ENCODE assay signal across 10 cellular contexts in the genomic region with DNA sequence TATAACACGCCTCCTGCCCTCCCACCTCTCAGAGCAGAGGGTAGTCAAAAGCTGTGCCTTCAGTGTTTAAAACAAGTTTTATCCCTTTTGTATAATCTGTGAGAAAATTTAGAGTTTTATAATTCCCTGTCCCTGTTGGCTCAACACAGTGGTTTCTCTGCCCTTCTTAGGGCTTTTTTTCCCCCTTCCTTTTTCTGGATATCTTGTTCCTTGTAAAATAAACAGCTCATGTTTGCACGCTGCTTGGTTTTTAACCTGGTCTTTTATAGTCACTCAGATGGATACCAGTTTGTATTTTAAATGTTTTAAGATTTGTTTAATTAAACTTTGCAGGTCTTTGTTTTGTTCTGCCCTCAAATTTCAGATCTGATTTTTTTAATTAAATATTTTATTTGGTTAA.
"Had no signal": no experiment of that assay in that cellular context is flagged by ENCODE, and none has a peak within 500 bp of the region (broad histone marks: within the 10 kb centered on the region; RNA-seq: fewer than 3 reads in every experiment).

No MANE protein-coding gene starts in this region.

- DNase-seq: effector memory CD4-positive, alpha-beta T cell; stimulated activated CD4-positive, alpha-beta T cell treated with anti-CD3 and anti-CD28 coated beads, Interleukin-15, amount 100 ng/mL, for 24 hours; stimulated activated CD4-positive, alpha-beta T cell treated with anti-CD3 and anti-CD28 coated beads, Interleukin-4, amount 100 ng/mL, for 24 hours had no signal

- H3K36me3 Mint-ChIP-seq: activated naive CD4-positive, alpha-beta T cell treated with anti-CD3 and anti-CD28 coated beads, Interleukin-2, amount 50 U/mL, for 24 hours; brain; memory B cell had no signal

- H3K9me3 Mint-ChIP-seq: activated naive CD4-positive, alpha-beta T cell treated with anti-CD3 and anti-CD28 coated beads, Interleukin-2, amount 50 U/mL, for 24 hours; activated T-helper 2 cell treated with anti-CD3 and anti-CD28 coated beads, Interferon-gamma antibody, Interleukin-2, Interleukin-4, amounts not matched to agents 10 μg/mL and 5 μg/mL and 100 μg/mL, durations not matched to agents 14 hours and 24 hours and 36 hours; central memory CD8-positive, alpha-beta T cell; memory B cell; T-helper 2 cell treated with Interferon-gamma antibody and Interleukin-4, amounts not matched to agents 5 μg/mL and 100 μg/mL, for 36 hours had no signal

- ATAC-seq: activated CD4-positive, CD25-positive, alpha-beta regulatory T cell treated with anti-CD3 and anti-CD28 coated beads, Interleukin-2, amount 50 U/mL, for 24 hours had no signal

- H3K27me3 Mint-ChIP-seq: activated naive CD4-positive, alpha-beta T cell treated with anti-CD3 and anti-CD28 coated beads, Interleukin-2, amount 50 U/mL, for 24 hours; memory B cell had no signal

- H3K4me3 Mint-ChIP-seq: activated naive CD4-positive, alpha-beta T cell treated with anti-CD3 and anti-CD28 coated beads, Interleukin-2, amount 50 U/mL, for 24 hours; brain; central memory CD8-positive, alpha-beta T cell; memory B cell; T-helper 2 cell treated with Interferon-gamma antibody and Interleukin-4, amounts not matched to agents 5 μg/mL and 100 μg/mL, for 36 hours had no signal

- H3K4me1 Mint-ChIP-seq: activated naive CD4-positive, alpha-beta T cell treated with anti-CD3 and anti-CD28 coated beads, Interleukin-2, amount 50 U/mL, for 24 hours; brain; central memory CD8-positive, alpha-beta T cell; memory B cell had no signal

- H3K27ac Mint-ChIP-seq: activated naive CD4-positive, alpha-beta T cell treated with anti-CD3 and anti-CD28 coated beads, Interleukin-2, amount 50 U/mL, for 24 hours; activated T-helper 2 cell treated with anti-CD3 and anti-CD28 coated beads, Interferon-gamma antibody, Interleukin-2, Interleukin-4, amounts not matched to agents 10 μg/mL and 5 μg/mL and 100 μg/mL, durations not matched to agents 14 hours and 24 hours and 36 hours; memory B cell; T-helper 2 cell treated with Interferon-gamma antibody and Interleukin-4, amounts not matched to agents 5 μg/mL and 100 μg/mL, for 36 hours had no signal
